1 cellular context compared by ENCODE assay signal in genomic region chr7:131335639-131336400, GRCh38.
A peak's percentile ranks its signal among the peaks of the same experiment; 100 is the strongest.
TF ChIP-seq lines count a peak whose summit lies in the region.

No MANE protein-coding gene starts in this region.

TF ChIP-seq in K562, 482 proteins besides CTCF, POLR2A, EP300 and RAD21 (continued from another document and continues in another):
- TF ChIP-seq TFE3 (CRISPR knock-in tag; IDR thresholded peaks at IDR 0.05) (no peak), NFIC (IDR thresholded peaks at IDR 0.05) (peak; percentile 48), ZNF408 (CRISPR knock-in tag; IDR thresholded peaks at IDR 0.05; ENCODE audit: low read depth) (no peak), FOXK2 (conservative IDR thresholded peaks at IDR 0.05 in 1 of 2, IDR thresholded peaks at IDR 0.05 in 1 of 2; ENCODE audit: low read depth in 2 of 2) (0 out of 4 replicates have a peak, but pooled peaks of 1 of the 2 experiments have one; percentile 15), MTA1 (IDR thresholded peaks at IDR 0.05; ENCODE audit: borderline replicate concordance) (no peak), SMAD2 (IDR thresholded peaks at IDR 0.05; ENCODE audit: low read depth, low read length) (no peak), NFE2 (IDR thresholded peaks at IDR 0.05; ENCODE audit: low read depth) (no peak), POLR2H (tag; IDR thresholded peaks at IDR 0.05; ENCODE audit: low read depth) (no peak), ZNF57 (CRISPR knock-in tag; IDR thresholded peaks at IDR 0.05) (no peak), ZFP36 (IDR thresholded peaks at IDR 0.05; ENCODE audit: low read depth, low read length, partially characterized antibody) (no peak), ZNF165 (CRISPR knock-in tag; IDR thresholded peaks at IDR 0.05; ENCODE audit: borderline replicate concordance) (no peak), NCOA2 (IDR thresholded peaks at IDR 0.05; ENCODE audit: partially characterized antibody in 2 of 2) (no peak), ZNF354B (CRISPR knock-in tag; IDR thresholded peaks at IDR 0.05) (no peak), GTF2E2 (tag; IDR thresholded peaks at IDR 0.05) (0 out of 2 replicates have a peak, but pooled peaks have one; percentile 34), GMEB1 (CRISPR knock-in tag; IDR thresholded peaks at IDR 0.05) (no peak), ZFP30 (CRISPR knock-in tag; IDR thresholded peaks at IDR 0.05; ENCODE audit: borderline replicate concordance) (no peak), TRIM28 (IDR thresholded peaks at IDR 0.05) (no peak), ZNF583 (CRISPR knock-in tag; IDR thresholded peaks at IDR 0.05) (no peak), HDAC1 (IDR thresholded peaks at IDR 0.05) (peak in 1 of 2 experiments; percentile 58; a peak in 2 of 4 replicates), ZNF174 (CRISPR knock-in tag; IDR thresholded peaks at IDR 0.05) (no peak), TCF3 (CRISPR knock-in tag; IDR thresholded peaks at IDR 0.05) (peak; percentile 81), ILF3 (IDR thresholded peaks at IDR 0.05; ENCODE audit: borderline replicate concordance) (no peak), STAT5A (IDR thresholded peaks at IDR 0.05; ENCODE audit: borderline replicate concordance, low read length) (peak; percentile 34; the same call in 1 of the 2 replicates), FOS (IDR thresholded peaks at IDR 0.05; ENCODE audit: extremely low read depth, insufficient read length) (no peak), ZNF140 (CRISPR knock-in tag; IDR thresholded peaks at IDR 0.05) (no peak), TSHZ1 (CRISPR knock-in tag; IDR thresholded peaks at IDR 0.05) (no peak), CREB3 (tag; conservative IDR thresholded peaks at IDR 0.05; ENCODE audit: low read depth) (no peak), TAL1 (IDR thresholded peaks at IDR 0.05) (peak; percentile 85), NR3C1 (CRISPR knock-in tag; IDR thresholded peaks at IDR 0.05) (no peak), NFATC3 (IDR thresholded peaks at IDR 0.05) (no peak), ID3 (CRISPR knock-in tag; IDR thresholded peaks at IDR 0.05) (no peak), ID3 (tag; IDR thresholded peaks at IDR 0.05) (no peak), ZNF407 (IDR thresholded peaks at IDR 0.05; ENCODE audit: low read depth) (no peak), PTTG1 (tag; IDR thresholded peaks at IDR 0.05; ENCODE audit: low read depth) (no peak), HNRNPH1 (optimal IDR thresholded peaks at IDR 0.05; ENCODE audit: low read depth, low read length) (no peak), ZZZ3 (IDR thresholded peaks at IDR 0.05) (0 out of 2 replicates have a peak, but pooled peaks have one; percentile 14), JUND (IDR thresholded peaks at IDR 0.05; ENCODE audit: borderline replicate concordance, low read depth, low read length) (no peak), JUND (tag; IDR thresholded peaks at IDR 0.05; ENCODE audit: borderline replicate concordance, low read depth, low read length) (no peak), DACH1 (IDR thresholded peaks at IDR 0.05; ENCODE audit: partially characterized antibody) (no peak), OTX1 (CRISPR knock-in tag; IDR thresholded peaks at IDR 0.05) (no peak), SMARCA4 (IDR thresholded peaks at IDR 0.05) (peak; percentile 72), SNAPC5 (CRISPR knock-in tag; IDR thresholded peaks at IDR 0.05) (no peak), SMC3 (conservative IDR thresholded peaks at IDR 0.05; ENCODE audit: insufficient read depth, low read depth, low read length) (no peak), HIVEP1 (CRISPR knock-in tag; IDR thresholded peaks at IDR 0.05) (no peak), STAT6 (CRISPR knock-in tag; IDR thresholded peaks at IDR 0.05) (no peak), ZNF75A (CRISPR knock-in tag; IDR thresholded peaks at IDR 0.05) (no peak), ATF1 (CRISPR knock-in tag; IDR thresholded peaks at IDR 0.05) (no peak), ATF1 (tag; IDR thresholded peaks at IDR 0.05) (no peak), ZNF232 (CRISPR knock-in tag; IDR thresholded peaks at IDR 0.05) (no peak)
